18 cellular contexts compared by ENCODE assay signal in genomic region chr5:31317642-31318041, GRCh38.
A peak's percentile ranks its signal among the peaks of the same experiment; 100 is the strongest.
DNase-seq lines count a peak whose midpoint lies in the region; ATAC-seq and TF ChIP-seq lines count a peak whose summit lies in the region.
"Had no signal": no experiment of that assay in that cellular context is flagged by ENCODE, and none has a peak within 500 bp of the region (broad histone marks: within the 10 kb centered on the region; RNA-seq: fewer than 3 reads in every experiment).

No MANE protein-coding gene starts in this region.

- no peak overlapping the region for H3T11ph ChIP-seq in H9 (ENCODE audit: low read length)

- H3K4me3 Mint-ChIP-seq in H9 (no peak overlapping the region), chondrocyte (ENCODE audit: unreplicated experiment) (no peak overlapping the region)
- H3K4me3 Mint-ChIP-seq: CD4-positive, CD25-positive, alpha-beta regulatory T cell had no signal

- H3K27ac Mint-ChIP-seq in H9: no peak overlapping the region
- H3K27ac Mint-ChIP-seq in chondrocyte (ENCODE audit: unreplicated experiment): peak overlapping the region; percentile 42
- H3K27ac Mint-ChIP-seq: CD4-positive, CD25-positive, alpha-beta regulatory T cell had no signal

- H3K4me2 ChIP-seq in H9 (ENCODE audit: insufficient read depth, insufficient read length, low read length): no peak overlapping the region

- H3K9me3 ChIP-seq in H9 (ENCODE audit: control insufficient read depth, low read depth, low read length): no peaks in the 10 kb centered on the region
- H3K9me3 ChIP-seq: SJCRH30 had no signal

- no peak overlapping the region for H2BK120ac ChIP-seq in H9 (ENCODE audit: low read depth, low read length, poor library complexity, severe bottlenecking)

- TF ChIP-seq CTCF in H9 (conservative IDR thresholded peaks at IDR 0.05): peak; percentile 69
- TF ChIP-seq CTCF in chondrocyte (IDR thresholded peaks at IDR 0.05): peak; percentile 18

- H3K27me3 Mint-ChIP-seq in H9 (ENCODE audit: low read depth): no peaks in the 10 kb centered on the region
- H3K27me3 Mint-ChIP-seq in chondrocyte (ENCODE audit: low read depth): no peaks in the 10 kb centered on the region
- H3K27me3 Mint-ChIP-seq: CD4-positive, CD25-positive, alpha-beta regulatory T cell had no signal

- H3K79me2 ChIP-seq in H9 (ENCODE audit: insufficient read depth, low read length): no peaks in the 10 kb centered on the region

- no peak overlapping the region for H3K14ac ChIP-seq in H9 (ENCODE audit: insufficient read depth, low read length)

- no peak overlapping the region for H3K27ac ChIP-seq in H9 (ENCODE audit: insufficient read length, low read depth, low read length)
- H3K27ac ChIP-seq: SJCRH30 had no signal

- no CpG with 5 or more reads among the region's 13 CpGs for WGBS in H9 (ENCODE audit: extremely low coverage, insufficient read length, low lambda C conversion rate)

- peak; percentile 78 for DNase-seq in H9
- DNase-seq in chondrocyte (ENCODE audit: low spot score): no peak
- peak; percentile 78 for DNase-seq in iPS-NIHi7 (ENCODE audit: extremely low spot score)
- DNase-seq in activated CD8-positive, alpha-beta memory T cell treated with anti-CD3 and anti-CD28 coated beads, Interleukin-2, amount 50 U/mL, for 4 hours: no peak
- no peak for DNase-seq in SKM-1 treated with dmso at 0.1 percent for 144 hours (lab: John Stamatoyannopoulos, UW; ENCODE audit: unreplicated experiment)
- no peak for DNase-seq in retina
- DNase-seq: ACHN; Calu3; CD4-positive, CD25-positive, alpha-beta regulatory T cell; DMS53; Kasumi-1; MM.1S; NCI-H1105 treated with DMSO at 0.1 percent for 48 hours; NCI-H1694 treated with DMSO at 0.1 percent for 48 hours; PC-3; SJCRH30; SW 1271 had no signal

- no peak overlapping the region for H3K9ac ChIP-seq in H9 (ENCODE audit: extremely low read depth, insufficient read length, low read length)

- no peak overlapping the region for H4K8ac ChIP-seq in H9 (replicated peaks; ENCODE audit: insufficient read length, low read depth, low read length)

- H3K9me3 Mint-ChIP-seq in H9 (no peaks in the 10 kb centered on the region), chondrocyte (ENCODE audit: low read depth) (no peaks in the 10 kb centered on the region)

- H3K23me2 ChIP-seq in H9 (ENCODE audit: insufficient read length, low read depth, low read length, poor library complexity, severe bottlenecking): no peaks in the 10 kb centered on the region

- peaks cover 6% of the 10 kb centered on the region in 2 experiments; a peak in 3 of 4 replicates for H3K4me1 Mint-ChIP-seq in H9
- H3K4me1 Mint-ChIP-seq in chondrocyte (ENCODE audit: low read depth): no peaks in the 10 kb centered on the region
- H3K4me1 Mint-ChIP-seq: CD4-positive, CD25-positive, alpha-beta regulatory T cell had no signal

- H2AK5ac ChIP-seq in H9 (ENCODE audit: insufficient read length, low read length): no peak overlapping the region

- no peak for ATAC-seq in HG03378 (IDR thresholded peaks at IDR 0.05; ENCODE audit: unreplicated experiment)
- ATAC-seq: PC-3 had no signal

- no peak overlapping the region for H2BK20ac ChIP-seq in H9 (ENCODE audit: low read depth, low read length, poor library complexity, severe bottlenecking)

- H3K36me3 Mint-ChIP-seq in H9 (ENCODE audit: insufficient read depth in 1 of 3, low read depth in 3 of 3) (no peaks in the 10 kb centered on the region), chondrocyte (ENCODE audit: low read depth) (peaks cover 36% of the 10 kb centered on the region)
- H3K36me3 Mint-ChIP-seq: CD4-positive, CD25-positive, alpha-beta regulatory T cell had no signal

- no peaks in the 10 kb centered on the region for H3K79me1 ChIP-seq in H9 (ENCODE audit: insufficient read depth, low read depth, low read length, poor library complexity, severe bottlenecking)

- no peaks in the 10 kb centered on the region for H3K27me3 ChIP-seq in H9 (ENCODE audit: insufficient read depth, low read length)
- H3K27me3 ChIP-seq: SJCRH30 had no signal

- H4K5ac ChIP-seq in H9 (ENCODE audit: insufficient read length, low read depth, low read length): no peak overlapping the region

- H3K56ac ChIP-seq in H9 (ENCODE audit: insufficient read length, low read depth, low read length): no peak overlapping the region

- H4K91ac ChIP-seq in H9 (ENCODE audit: insufficient read length, low read depth, low read length): no peak overlapping the region

- H3K4me1 ChIP-seq in H9 (ENCODE audit: insufficient read depth, low read length): peaks cover 2% of the 10 kb centered on the region; the same call in 1 of the 2 replicates
- H3K4me1 ChIP-seq: SJCRH30 had no signal

- no peak overlapping the region for H2BK12ac ChIP-seq in H9 (ENCODE audit: insufficient read length, low read depth, low read length)

- H3K18ac ChIP-seq in H9 (ENCODE audit: insufficient read length, low read depth, low read length): no peak overlapping the region

- no peak overlapping the region for H2BK5ac ChIP-seq in H9 (ENCODE audit: insufficient read length, low read length)

- no peaks in the 10 kb centered on the region for H4K20me1 ChIP-seq in H9 (ENCODE audit: control insufficient read depth, insufficient read depth, insufficient read length)

- H3K23ac ChIP-seq in H9 (ENCODE audit: insufficient read length, low read depth, low read length): no peak overlapping the region

- H2AFZ ChIP-seq in H9 (ENCODE audit: low read length): no peak overlapping the region

- H2BK15ac ChIP-seq in H9 (ENCODE audit: low read depth, low read length): no peak overlapping the region

- H3K4ac ChIP-seq in H9 (ENCODE audit: low read depth, low read length): no peak overlapping the region

Comparison
In these comparisons a context has a peak if more than half of its experiments do, and no peak if none do; other contexts are left out.
1. DNase-seq: peak in H9 (single experiment) and iPS-NIHi7 (single experiment); none in chondrocyte (single experiment), activated CD8-positive, alpha-beta memory T cell treated with anti-CD3 and anti-CD28 coated beads, Interleukin-2, amount 50 U/mL, for 4 hours (single experiment), SKM-1 treated with dmso at 0.1 percent for 144 hours (single experiment) and retina (single experiment).